ENCODE assay signal across 15 cellular contexts in the genomic region with DNA sequence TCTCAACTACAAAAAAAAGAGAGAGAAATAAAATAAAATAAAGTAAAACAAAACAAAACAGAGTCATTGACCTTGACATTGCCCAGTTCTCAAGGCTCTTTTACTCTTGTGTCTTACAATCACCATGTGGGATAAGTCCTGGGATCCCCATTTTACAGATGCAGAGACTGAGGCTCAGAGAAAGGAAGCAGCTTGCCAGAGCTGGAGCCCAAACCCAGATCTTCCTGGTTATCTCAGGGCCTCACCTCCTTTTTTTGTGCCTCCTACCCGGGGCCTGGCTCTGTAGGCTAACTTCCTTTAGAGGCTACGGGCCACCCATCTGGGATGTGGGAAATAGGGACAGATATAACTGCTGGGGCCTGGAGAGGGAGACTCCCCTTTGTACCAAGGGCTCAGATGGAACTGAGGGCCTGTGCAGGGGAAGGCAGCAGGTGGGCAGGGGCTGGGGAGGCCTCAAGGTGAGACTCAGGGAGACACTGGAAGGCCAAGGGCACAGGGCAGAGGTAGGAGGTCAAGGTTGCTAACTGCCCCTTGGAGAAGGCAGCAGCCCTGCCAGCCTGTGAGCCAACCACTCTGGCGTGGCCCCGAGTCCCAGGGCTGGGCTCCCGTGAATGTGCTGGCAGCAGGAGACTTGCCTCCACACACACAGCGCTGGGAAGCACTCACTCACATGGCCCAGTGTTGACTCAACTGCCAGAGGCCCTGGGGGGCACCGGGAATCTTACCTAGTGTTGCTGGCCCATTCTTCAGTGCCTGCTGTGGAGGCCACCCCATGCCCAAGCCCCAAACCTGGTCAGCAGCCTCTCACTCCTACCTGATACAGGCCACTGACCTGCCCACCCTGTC. TPM values are rescaled to one million over a fixed set of nuclear protein-coding genes. Genes with fewer than 3 reads are reported as not detected.
A peak's percentile ranks its signal among the peaks of the same experiment; 100 is the strongest.
DNase-seq lines count a peak whose midpoint lies in the region; ATAC-seq lines count a peak whose summit lies in the region.
"Had no signal": no experiment of that assay in that cellular context is flagged by ENCODE, and none has a peak within 500 bp of the region (broad histone marks: within the 10 kb centered on the region; RNA-seq: fewer than 3 reads in every experiment).

No MANE protein-coding gene starts in this region.

- POLR2A ChIA-PET in naive thymus-derived CD8-positive, alpha-beta T cell (lab: Charles Lee) = interaction anchor here (1.0 to 16.6 kb wide), 6 partner anchors 16 to 48 kb away, joined by 3 to 218 read pairs (median 46); no protein-coding TSS in a partner anchor

- H3K4me3 ChIP-seq in BLaER1 treated with 17β-estradiol and CSF1 and Interleukin-3, amounts not matched to agents 10 nM and 100 nM = no peak overlapping the region
- H3K4me3 ChIP-seq: lung, ovary had no signal

- peak overlapping the region in 9 of 11 experiments; percentile 68 to 100 (median 97); a peak in 16 of 22 replicates for H3K4me2 ChIP-seq in BLaER1 treated with 17β-estradiol and CSF1 and Interleukin-3, amounts not matched to agents 10 nM and 100 nM

- peaks cover 0 to 11% (median 0%) of the 10 kb centered on the region in 11 experiments; a peak in 3 of 22 replicates for H4K20me1 ChIP-seq in BLaER1 treated with 17β-estradiol and CSF1 and Interleukin-3, amounts not matched to agents 10 nM and 100 nM

- no peaks in the 10 kb centered on the region for H3K9me3 ChIP-seq in BLaER1 treated with 17β-estradiol and CSF1 and Interleukin-3, amounts not matched to agents 10 nM and 100 nM (replicated peaks in 1 of 11)
- H3K9me3 ChIP-seq: ovary had no signal

- peaks cover 0 to 27% (median 0%) of the 10 kb centered on the region in 11 experiments; a peak in 4 of 22 replicates for H3K27me3 ChIP-seq in BLaER1 treated with 17β-estradiol and CSF1 and Interleukin-3, amounts not matched to agents 10 nM and 100 nM
- H3K27me3 ChIP-seq: ovary had no signal

- peak overlapping the region in 3 of 4 donors; percentile 57 to 88 (median 81) for H3K4me3 Mint-ChIP-seq in IgD-negative memory B cell
- peak overlapping the region; percentile 40 for H3K4me3 Mint-ChIP-seq in activated naive CD8-positive, alpha-beta T cell treated with anti-CD3 and anti-CD28 coated beads for 36 hours
- peak overlapping the region in 4 of 10 donors; percentile 51 to 88 (median 65) for H3K4me3 Mint-ChIP-seq in naive thymus-derived CD8-positive, alpha-beta T cell
- H3K4me3 Mint-ChIP-seq: brain had no signal

- ATAC-seq in naive thymus-derived CD8-positive, alpha-beta T cell = no peak
- ATAC-seq in HG02759 (IDR thresholded peaks at IDR 0.05; ENCODE audit: unreplicated experiment) = no peak

- H3K4me1 ChIP-seq in BLaER1 treated with 17β-estradiol and CSF1 and Interleukin-3, amounts not matched to agents 10 nM and 100 nM = peaks cover 58 to 93% (median 90%) of the 10 kb centered on the region in 10 experiments

- peak overlapping the region in 4 of 11 experiments; percentile 47 to 83 (median 78); a peak in 6 of 22 replicates for H3K9ac ChIP-seq in BLaER1 treated with 17β-estradiol and CSF1 and Interleukin-3, amounts not matched to agents 10 nM and 100 nM

- H3K27me3 Mint-ChIP-seq in IgD-negative memory B cell = no peaks in the 10 kb centered on the region
- H3K27me3 Mint-ChIP-seq in activated naive CD8-positive, alpha-beta T cell treated with anti-CD3 and anti-CD28 coated beads for 36 hours = no peaks in the 10 kb centered on the region
- H3K27me3 Mint-ChIP-seq in naive thymus-derived CD8-positive, alpha-beta T cell = no peaks in the 10 kb centered on the region
- H3K27me3 Mint-ChIP-seq: brain had no signal

- peaks cover 42 to 62% (median 48%) of the 10 kb centered on the region in 3 donors for H3K4me1 Mint-ChIP-seq in IgD-negative memory B cell
- peaks cover 86% of the 10 kb centered on the region for H3K4me1 Mint-ChIP-seq in activated naive CD8-positive, alpha-beta T cell treated with anti-CD3 and anti-CD28 coated beads for 36 hours
- peaks cover 38 to 88% (median 75%) of the 10 kb centered on the region in 4 donors for H3K4me1 Mint-ChIP-seq in naive thymus-derived CD8-positive, alpha-beta T cell

- no peak for DNase-seq in activated naive CD8-positive, alpha-beta T cell treated with anti-CD3 and anti-CD28 coated beads for 36 hours
- no peak for DNase-seq in naive thymus-derived CD8-positive, alpha-beta T cell
- DNase-seq in T1000 (lab: John Stamatoyannopoulos, UW) = no peak
- DNase-seq in NCI-H82 treated with DMSO at 0.1 percent for 48 hours (lab: John Stamatoyannopoulos, UW; ENCODE audit: unreplicated experiment) = no peak
- DNase-seq in central memory CD4-positive, alpha-beta T cell = no peak
- DNase-seq: GF-D8; KBM-7; NCI-H2081 treated with DMSO at 0.1 percent for 48 hours; ovary; stimulated activated CD4-positive, alpha-beta T cell treated with anti-CD3 and anti-CD28 coated beads, Interleukin-2, amount 100 ng/mL, for 48 hours had no signal

- peak overlapping the region; percentile 95 to 99 (median 98) for H3K27ac Mint-ChIP-seq in IgD-negative memory B cell
- peak overlapping the region; percentile 97 for H3K27ac Mint-ChIP-seq in activated naive CD8-positive, alpha-beta T cell treated with anti-CD3 and anti-CD28 coated beads for 36 hours
- H3K27ac Mint-ChIP-seq in naive thymus-derived CD8-positive, alpha-beta T cell = peak overlapping the region; percentile 95 to 100 (median 98)

- peak overlapping the region in 7 of 11 experiments; percentile 19 to 95 (median 88); a peak in 11 of 22 replicates for H3K27ac ChIP-seq in BLaER1 treated with 17β-estradiol and CSF1 and Interleukin-3, amounts not matched to agents 10 nM and 100 nM

- no peaks in the 10 kb centered on the region for H3K36me3 ChIP-seq in BLaER1 treated with 17β-estradiol and CSF1 and Interleukin-3, amounts not matched to agents 10 nM and 100 nM
- H3K36me3 ChIP-seq: ovary had no signal

- no peaks in the 10 kb centered on the region for H3K9me3 Mint-ChIP-seq in IgD-negative memory B cell
- H3K9me3 Mint-ChIP-seq in activated naive CD8-positive, alpha-beta T cell treated with anti-CD3 and anti-CD28 coated beads for 36 hours = no peaks in the 10 kb centered on the region
- no peaks in the 10 kb centered on the region for H3K9me3 Mint-ChIP-seq in naive thymus-derived CD8-positive, alpha-beta T cell
- H3K9me3 Mint-ChIP-seq: brain had no signal

- no peaks in the 10 kb centered on the region for H3K36me3 Mint-ChIP-seq in IgD-negative memory B cell
- H3K36me3 Mint-ChIP-seq in activated naive CD8-positive, alpha-beta T cell treated with anti-CD3 and anti-CD28 coated beads for 36 hours = peaks cover 28% of the 10 kb centered on the region
- peaks cover 0 to 2% (median 0%) of the 10 kb centered on the region in 3 donors for H3K36me3 Mint-ChIP-seq in naive thymus-derived CD8-positive, alpha-beta T cell
- H3K36me3 Mint-ChIP-seq: brain had no signal

RNA-seq across cellular contexts. Expression of a gene that starts 6.5 kb away (rescaled TPM):
- 58.6 TPM for polyA plus RNA-seq in IgD-negative memory B cell
- total RNA-seq in activated naive CD8-positive, alpha-beta T cell treated with anti-CD3 and anti-CD28 coated beads for 36 hours = 100 to 1,000 TPM in 1 of 2 experiments, 10 to 100 TPM in 1; 95.6 to 101 TPM
- total RNA-seq in naive thymus-derived CD8-positive, alpha-beta T cell = 10 to 100 TPM; 51.7 to 53.6 TPM
- 10 to 100 TPM in 2 of 3 donors, 1 to 10 TPM in 1; 9.1 to 37.3 (median 20.5) TPM for polyA plus RNA-seq in naive thymus-derived CD8-positive, alpha-beta T cell
